8 cellular contexts compared by ENCODE assay signal in genomic region chr3:100068758-100069345, GRCh38. TPM values are rescaled to one million over a fixed set of nuclear protein-coding genes. Genes with fewer than 3 reads are reported as not detected.
DNase-seq lines count a peak whose midpoint lies in the region; ATAC-seq and TF ChIP-seq lines count a peak whose summit lies in the region.

No MANE protein-coding gene starts in this region.

- H3K9me2 ChIP-seq in PC-9 (ENCODE audit: insufficient read depth): peaks cover 3% of the 10 kb centered on the region; the same call in 1 of the 2 replicates

- no peaks in the 10 kb centered on the region for H3K36me3 Mint-ChIP-seq in CD8-positive, alpha-beta memory T cell
- no peaks in the 10 kb centered on the region for H3K36me3 Mint-ChIP-seq in neural crest cell (ENCODE audit: low read depth)

- no peak overlapping the region for H3K23ac ChIP-seq in IMR-90 (ENCODE audit: low read depth, low read length)

- no peak overlapping the region; the same call in 1 of the 2 replicates for H3K4me2 ChIP-seq in IMR-90 (ENCODE audit: low read depth, low read length)
- no peak overlapping the region for H3K4me2 ChIP-seq in PC-9
- H3K4me2 ChIP-seq in fibroblast of lung (ENCODE audit: extremely low read depth, insufficient read depth, low read length): no peak overlapping the region

- WGBS in IMR-90 (ENCODE audit: extremely low coverage in 2 of 2, insufficient read length in 1 of 2), 2 experiments: no CpG with 5 or more reads among the region's 6 CpGs

- H2BK20ac ChIP-seq in IMR-90 (ENCODE audit: low read depth, low read length): peak overlapping the region; percentile 45; the same call in 1 of the 2 replicates

- peak overlapping the region; percentile 16 for H3K14ac ChIP-seq in IMR-90 (replicated peaks; ENCODE audit: low read depth, low read length)

- no peak overlapping the region; the same call in 1 of the 2 replicates for H4K5ac ChIP-seq in IMR-90 (ENCODE audit: low read depth, low read length)

- peak overlapping the region; percentile 4; the same call in 1 of the 3 replicates for H2BK15ac ChIP-seq in IMR-90 (ENCODE audit: low read depth, low read length)

- peak overlapping the region; percentile 56 for H2AFZ ChIP-seq in IMR-90 (replicated peaks; ENCODE audit: low read length, poor library complexity)
- H2AFZ ChIP-seq in PC-9: no peak overlapping the region
- no peak overlapping the region for H2AFZ ChIP-seq in fibroblast of lung (ENCODE audit: low read length)

- H2AK9ac ChIP-seq in IMR-90 (replicated peaks; ENCODE audit: low read depth, low read length, poor library complexity): peak overlapping the region; percentile 2

- H3K4me1 ChIP-seq in CD8-positive, alpha-beta memory T cell (ENCODE audit: insufficient read depth, low read length): peaks cover 24% of the 10 kb centered on the region
- H3K4me1 ChIP-seq in IMR-90 (ENCODE audit: control insufficient read depth, insufficient read depth, low read length): peaks cover 19% of the 10 kb centered on the region
- H3K4me1 ChIP-seq in PC-9 (replicated peaks; ENCODE audit: insufficient read depth): no peaks in the 10 kb centered on the region
- H3K4me1 ChIP-seq in fibroblast of lung (ENCODE audit: control insufficient read depth, extremely low read depth, insufficient read depth, low read length): peaks cover 8% of the 10 kb centered on the region

- no peaks in the 10 kb centered on the region for H3K27me3 Mint-ChIP-seq in CD8-positive, alpha-beta memory T cell
- no peaks in the 10 kb centered on the region for H3K27me3 Mint-ChIP-seq in neural crest cell (ENCODE audit: low read depth)
- no peaks in the 10 kb centered on the region for H3K27me3 Mint-ChIP-seq in stimulated activated naive CD8-positive, alpha-beta T cell treated with anti-CD3 and anti-CD28 coated beads, Interleukin-15, amount 100 ng/mL, for 72 hours

- peak overlapping the region; percentile 34; the same call in 1 of the 2 replicates for H4K91ac ChIP-seq in IMR-90 (ENCODE audit: insufficient read depth, low read depth, low read length)

- H3K4ac ChIP-seq in IMR-90 (ENCODE audit: low read depth, low read length): peak overlapping the region; percentile 5; the same call in 1 of the 2 replicates

- no peaks in the 10 kb centered on the region for H4K20me1 ChIP-seq in IMR-90 (ENCODE audit: insufficient read depth, low read length)
- no peaks in the 10 kb centered on the region for H4K20me1 ChIP-seq in PC-9 (ENCODE audit: insufficient read depth)
- H4K20me1 ChIP-seq in fibroblast of lung (ENCODE audit: control insufficient read depth, extremely low read depth, insufficient read depth, low read length): no peaks in the 10 kb centered on the region

- H2AK5ac ChIP-seq in IMR-90 (ENCODE audit: low read depth, low read length): peak overlapping the region; percentile 65; the same call in 1 of the 2 replicates

- peak; percentile 55 for ATAC-seq in GM21381 (IDR thresholded peaks at IDR 0.05; ENCODE audit: unreplicated experiment)
- peak; percentile 30; the same call in 1 of the 2 replicates for ATAC-seq in IMR-90 (ENCODE audit: low read depth)
- peak; percentile 90 for ATAC-seq in stimulated activated naive CD8-positive, alpha-beta T cell treated with anti-CD3 and anti-CD28 coated beads, Interleukin-15, amount 100 ng/mL, for 72 hours

- no peaks in the 10 kb centered on the region for H3K36me3 ChIP-seq in CD8-positive, alpha-beta memory T cell (ENCODE audit: insufficient read depth, low read length)
- H3K36me3 ChIP-seq in IMR-90 (ENCODE audit: control insufficient read depth, insufficient read depth, low read length) (no peaks in the 10 kb centered on the region), PC-9 (ENCODE audit: low read depth) (no peaks in the 10 kb centered on the region), fibroblast of lung (ENCODE audit: control insufficient read depth, insufficient read depth, low read length) (no peaks in the 10 kb centered on the region)

- DNase-seq in CD8-positive, alpha-beta memory T cell: peak; percentile 46 to 75 (median 54)
- DNase-seq in IMR-90 (peak; percentile 79), PC-9 (peak; percentile 46 to 73), activated T-cell treated with anti-CD3 and anti-CD28 coated beads for 48 hours (ENCODE audit: low read depth) (peak; percentile 65), fibroblast of lung (ENCODE audit: low read depth in 2 of 2) (peak; percentile 76 to 82), neural crest cell (ENCODE audit: low read depth, low spot score) (peak; percentile 66)
- DNase-seq in stimulated activated naive CD8-positive, alpha-beta T cell treated with anti-CD3 and anti-CD28 coated beads, Interleukin-15, amount 100 ng/mL, for 72 hours: peak; percentile 78 to 84

- TF ChIP-seq POLR2A in IMR-90 (IDR thresholded peaks at IDR 0.05; ENCODE audit: low read depth, low read length): no peak

- no peak overlapping the region for H3K27ac Mint-ChIP-seq in CD8-positive, alpha-beta memory T cell
- H3K27ac Mint-ChIP-seq in neural crest cell (ENCODE audit: unreplicated experiment): no peak overlapping the region
- H3K27ac Mint-ChIP-seq in stimulated activated naive CD8-positive, alpha-beta T cell treated with anti-CD3 and anti-CD28 coated beads, Interleukin-15, amount 100 ng/mL, for 72 hours: peak overlapping the region in 1 of 2 donors; percentile 54

- H3K79me2 ChIP-seq in PC-9 (ENCODE audit: low read depth): no peaks in the 10 kb centered on the region
- H3K79me2 ChIP-seq in fibroblast of lung (ENCODE audit: control insufficient read depth, insufficient read depth, low read length): no peaks in the 10 kb centered on the region

- no peak overlapping the region for H3K9ac ChIP-seq in IMR-90 (ENCODE audit: low read depth, low read length)
- H3K9ac ChIP-seq in fibroblast of lung (ENCODE audit: insufficient read depth, low read length): no peak overlapping the region

- no peaks in the 10 kb centered on the region for H3F3A ChIP-seq in PC-9 (ENCODE audit: insufficient read depth, low read depth)

- TF ChIP-seq RAD21 in IMR-90 (IDR thresholded peaks at IDR 0.05; ENCODE audit: low read length): peak; percentile 82

- POLR2A ChIA-PET in CD8-positive, alpha-beta memory T cell (lab: Charles Lee): interaction anchor here (1.0 kb wide), 1 partner anchor 185 kb away, joined by 3 read pairs; no protein-coding TSS in a partner anchor
- POLR2A ChIA-PET in IMR-90 (lab: Charles Lee; ENCODE audit: unreplicated experiment): interaction anchor here (0.6 kb wide), 1 partner anchor 193 kb away, joined by 3 read pairs; no protein-coding TSS in a partner anchor
- POLR2A ChIA-PET in PC-9 (lab: Charles Lee; ENCODE audit: unreplicated experiment): interaction anchor here (0.5 kb wide), 1 partner anchor 36 kb away, joined by 6 read pairs; no protein-coding TSS in a partner anchor

- TF ChIP-seq CTCF in IMR-90 (conservative IDR thresholded peaks at IDR 0.05; ENCODE audit: low read depth, low read length) (peak; percentile 77), PC-9 (conservative IDR thresholded peaks at IDR 0.05) (peak; percentile 81), fibroblast of lung (conservative IDR thresholded peaks at IDR 0.05 in 1 of 2, IDR thresholded peaks at IDR 0.05 in 1 of 2; ENCODE audit: low read depth in 1 of 2, low read length in 2 of 2) (peak; percentile 51 to 81), neural crest cell (conservative IDR thresholded peaks at IDR 0.05) (peak; percentile 83)

- dilution Hi-C loops in IMR-90 (cut with HindIII; ENCODE audit: low sequenced_read_pairs, unreplicated experiment): no loop called here

- H3K27me3 ChIP-seq in CD8-positive, alpha-beta memory T cell (ENCODE audit: insufficient read depth, low read length, poor library complexity, severe bottlenecking): no peaks in the 10 kb centered on the region
- H3K27me3 ChIP-seq in IMR-90 (ENCODE audit: control insufficient read depth, insufficient read depth, low read length) (no peaks in the 10 kb centered on the region), PC-9 (ENCODE audit: insufficient read depth, low read depth) (no peaks in the 10 kb centered on the region), fibroblast of lung (ENCODE audit: control insufficient read depth, insufficient read depth, low read length) (no peaks in the 10 kb centered on the region)

- H3K4me1 Mint-ChIP-seq in CD8-positive, alpha-beta memory T cell: peaks cover 24 to 35% (median 28%) of the 10 kb centered on the region in 3 donors
- peaks cover 20% of the 10 kb centered on the region for H3K4me1 Mint-ChIP-seq in neural crest cell
- H3K4me1 Mint-ChIP-seq in stimulated activated naive CD8-positive, alpha-beta T cell treated with anti-CD3 and anti-CD28 coated beads, Interleukin-15, amount 100 ng/mL, for 72 hours: peaks cover 52% of the 10 kb centered on the region

- H2BK5ac ChIP-seq in IMR-90 (ENCODE audit: low read depth, low read length, poor library complexity, severe bottlenecking): peak overlapping the region; percentile 9

- H3K56ac ChIP-seq in IMR-90 (ENCODE audit: extremely low read depth, insufficient read depth, low read length): no peak overlapping the region

- intact Hi-C loops in IMR-90 (cut with micrococcal nuclease): loop anchor here (1.0 to 5.0 kb wide), 2 partner anchors 185 to 197 kb away; no protein-coding TSS in a partner anchor
- intact Hi-C loops in PC-9 (cut with micrococcal nuclease; ENCODE audit: unreplicated experiment): loop anchor here (1.0 to 2.0 kb wide), 2 partner anchors 185 to 226 kb away; no protein-coding TSS in a partner anchor

- H3K4me3 ChIP-seq in CD8-positive, alpha-beta memory T cell (ENCODE audit: low read length): no peak overlapping the region
- H3K4me3 ChIP-seq in IMR-90 (ENCODE audit: insufficient read depth, low read depth, low read length) (no peak overlapping the region), PC-9 (no peak overlapping the region), fibroblast of lung (replicated peaks in 1 of 4; ENCODE audit: control extremely low read depth in 1 of 4, insufficient read depth in 1 of 4, low read depth in 3 of 4, low read length in 4 of 4) (no peak overlapping the region)

- no peak overlapping the region for H3K4me3 Mint-ChIP-seq in CD8-positive, alpha-beta memory T cell
- no peak overlapping the region for H3K4me3 Mint-ChIP-seq in neural crest cell
- peak overlapping the region; percentile 9 to 45 for H3K4me3 Mint-ChIP-seq in stimulated activated naive CD8-positive, alpha-beta T cell treated with anti-CD3 and anti-CD28 coated beads, Interleukin-15, amount 100 ng/mL, for 72 hours

- peak overlapping the region; percentile 75 for H2BK120ac ChIP-seq in IMR-90 (ENCODE audit: low read depth, low read length)

- H3K9me3 Mint-ChIP-seq in CD8-positive, alpha-beta memory T cell: no peaks in the 10 kb centered on the region
- H3K9me3 Mint-ChIP-seq in neural crest cell: no peaks in the 10 kb centered on the region
- H3K9me3 Mint-ChIP-seq in stimulated activated naive CD8-positive, alpha-beta T cell treated with anti-CD3 and anti-CD28 coated beads, Interleukin-15, amount 100 ng/mL, for 72 hours: peaks cover 0 to 7% of the 10 kb centered on the region in 2 donors

- no peak overlapping the region for H3K27ac ChIP-seq in CD8-positive, alpha-beta memory T cell (ENCODE audit: low read depth, low read length)
- H3K27ac ChIP-seq in IMR-90 (ENCODE audit: insufficient read depth, low read length) (no peak overlapping the region), PC-9 (no peak overlapping the region), fibroblast of lung (ENCODE audit: insufficient read depth, low read length) (no peak overlapping the region)

- no peak overlapping the region for H3K18ac ChIP-seq in IMR-90 (ENCODE audit: low read depth, low read length)

- peaks cover 9 to 31% of the 10 kb centered on the region in 2 experiments; a peak in 3 of 4 replicates for H3K79me1 ChIP-seq in IMR-90 (ENCODE audit: low read depth in 1 of 2, low read length in 2 of 2)

- peaks cover 7% of the 10 kb centered on the region; the same call in 1 of the 2 replicates for H3K9me1 ChIP-seq in IMR-90 (ENCODE audit: insufficient read depth, low read length)

- no TSS peak for BruUV-seq in IMR-90 (replicated peaks; lab: Mats Ljungman, UMichigan)
- BruUV-seq in PC-9 (replicated peaks; lab: Mats Ljungman, UMichigan): no TSS peak

- no peaks in the 10 kb centered on the region for H3K9me3 ChIP-seq in CD8-positive, alpha-beta memory T cell (ENCODE audit: low read length)
- H3K9me3 ChIP-seq in IMR-90 (ENCODE audit: control insufficient read depth, insufficient read depth, low read length) (no peaks in the 10 kb centered on the region), PC-9 (ENCODE audit: insufficient read depth, low read depth) (peaks cover 12% of the 10 kb centered on the region), fibroblast of lung (ENCODE audit: control insufficient read depth, insufficient read depth, low read depth, low read length) (no peaks in the 10 kb centered on the region)

- CTCF ChIA-PET in CD8-positive, alpha-beta memory T cell (lab: Charles Lee): interaction anchor here (0.6 to 1.9 kb wide), 15 partner anchors 8 to 523 kb away, joined by 3 to 14 read pairs (median 4); partner anchors contain the start of gene TBC1D23
- CTCF ChIA-PET in IMR-90 (lab: Yijun Ruan, JAX): interaction anchor here (0.9 to 1.9 kb wide), 5 partner anchors 34 to 235 kb away, joined by 3 to 11 read pairs (median 3); no protein-coding TSS in a partner anchor
- CTCF ChIA-PET in PC-9 (lab: Charles Lee): interaction anchor here (0.7 to 1.9 kb wide), 8 partner anchors 9 to 226 kb away, joined by 3 to 45 read pairs (median 4); partner anchors contain the start of gene TBC1D23

- H4K8ac ChIP-seq in IMR-90 (ENCODE audit: low read depth in 2 of 2, low read length in 2 of 2): peak overlapping the region in 1 of 2 experiments; percentile 60; a peak in 2 of 4 replicates

- in situ Hi-C loops in IMR-90 (cut with MboI; ENCODE audit: low sequenced_read_pairs): loop anchor here (10.0 to 25.0 kb wide), 3 partner anchors 107 to 207 kb away; no protein-coding TSS in a partner anchor

RNA-seq across cellular contexts. Expression of gene FILIP1L, which starts 45.4 kb away (rescaled TPM):
- total RNA-seq in CD8-positive, alpha-beta memory T cell: under 1 TPM; 0.20 to 0.27 TPM
- polyA plus RNA-seq in CD8-positive, alpha-beta memory T cell: 0.12 TPM
- total RNA-seq in IMR-90 (2012; rRNA removed) (19.9 and 21.1 TPM in 2 replicates), PC-9 (2021) (12.0 and 16.8 TPM in 2 replicates), fibroblast of lung (71.4 and 92.8 TPM in 2 replicates), neural crest cell (9.8 TPM in 2 replicates)
- polyA plus RNA-seq in IMR-90 (2012; rRNA removed) (11.5 and 14.7 TPM in 2 replicates), fibroblast of lung (64.5 and 126 TPM in 2 replicates)
- 2.5 and 4.3 TPM in 2 replicates for polyA plus RNA-seq in IMR-90 (2012; cell fraction: cytosol; rRNA removed)
- polyA plus RNA-seq in IMR-90 (2012; cell fraction: nucleus; rRNA removed; ENCODE audit: low replicate concordance): 1.4 and 10.5 TPM in 2 replicates
- 48.9 and 97.7 TPM in 2 replicates for polyA plus RNA-seq in fibroblast of lung (2012)
- polyA minus RNA-seq in fibroblast of lung (ENCODE audit: low replicate concordance): 23.0 and 39.7 TPM in 2 replicates

Comparison
In these comparisons a context has a peak if more than half of its experiments do, and no peak if none do; other contexts are left out.
1. H3K4me3 Mint-ChIP-seq: peak in stimulated activated naive CD8-positive, alpha-beta T cell treated with anti-CD3 and anti-CD28 coated beads, Interleukin-15, amount 100 ng/mL, for 72 hours (2 of 2); none in CD8-positive, alpha-beta memory T cell (0 of 7) and neural crest cell (single experiment).
2. ATAC-seq: peak in every context shown above with its lines; median percentile 90 in stimulated activated naive CD8-positive, alpha-beta T cell treated with anti-CD3 and anti-CD28 coated beads, Interleukin-15, amount 100 ng/mL, for 72 hours; 55 in GM21381; 30 in IMR-90.
3. Peak in every context shown above with its lines, with median percentiles within 50 percentile points of each other: DNase-seq and CTCF ChIP-seq.